Comparison of ENCODE assay signal across 9 cellular contexts in genomic region chr12:46214668-46215429, GRCh38. TPM values are rescaled to one million over a fixed set of nuclear protein-coding genes. Genes with fewer than 3 reads are reported as not detected.
A peak's percentile ranks its signal among the peaks of the same experiment; 100 is the strongest.
DNase-seq lines count a peak whose midpoint lies in the region; ATAC-seq and TF ChIP-seq lines count a peak whose summit lies in the region.
"Had no signal": no experiment of that assay in that cellular context is flagged by ENCODE, and none has a peak within 500 bp of the region (broad histone marks: within the 10 kb centered on the region; RNA-seq: fewer than 3 reads in every experiment).

No MANE protein-coding gene starts in this region.

- H3K4me1 ChIP-seq in smooth muscle cell (ENCODE audit: low read depth), result no peaks in the 10 kb centered on the region

- no TSS peak for BruUV-seq in MCF 10A (replicated peaks; lab: Mats Ljungman, UMichigan)

- CTCF ChIA-PET in MCF 10A (lab: Yijun Ruan, JAX), result interaction anchor here (1.1 to 1.2 kb wide), 2 partner anchors 45 to 61 kb away, joined by 5 read pairs; no protein-coding TSS in a partner anchor

- POLR2A ChIA-PET in MCF 10A (lab: Yijun Ruan, JAX), result interaction anchor here (0.6 to 1.9 kb wide), 6 partner anchors 9 to 653 kb away, joined by 3 to 8 read pairs (median 4); no protein-coding TSS in a partner anchor

- DNase-seq in ELR (ENCODE audit: low read depth) (peak; percentile 20), NB4 (ENCODE audit: low read depth) (peak; percentile 19), smooth muscle cell (lab: John Stamatoyannopoulos, UW; ENCODE audit: unreplicated experiment) (no peak), MCF 10A (ENCODE audit: unreplicated experiment) (no peak), pons (ENCODE audit: low spot score) (no peak), NCI-H524 (lab: John Stamatoyannopoulos, UW) (no peak)

- no peaks in the 10 kb centered on the region for H3K27me3 ChIP-seq in smooth muscle cell (ENCODE audit: low read depth)
- H3K27me3 ChIP-seq: upper lobe of left lung had no signal

- WGBS in smooth muscle cell (ENCODE audit: low lambda C conversion rate), result 58% methylated on average over 7 of the region's 7 CpGs

- peak overlapping the region; percentile 88 for H3K4me3 Mint-ChIP-seq in activated T-helper 17 cell treated with anti-CD3 and anti-CD28 coated beads, Interleukin-2, amount 50 U/mL, for 72 hours
- H3K4me3 Mint-ChIP-seq in MCF 10A (ENCODE audit: unreplicated experiment), result no peak overlapping the region

- H3K4me2 ChIP-seq in smooth muscle cell, result no peak overlapping the region

- peaks cover 3% of the 10 kb centered on the region for H3K36me3 ChIP-seq in smooth muscle cell (ENCODE audit: low read depth)
- H3K36me3 ChIP-seq: upper lobe of left lung had no signal

- H2AFZ ChIP-seq in smooth muscle cell (ENCODE audit: low read depth), result no peak overlapping the region

- peak overlapping the region; percentile 99 for H3K27ac Mint-ChIP-seq in activated T-helper 17 cell treated with anti-CD3 and anti-CD28 coated beads, Interleukin-2, amount 50 U/mL, for 72 hours
- H3K27ac Mint-ChIP-seq in MCF 10A (ENCODE audit: low read depth, unreplicated experiment), result no peak overlapping the region

- peaks cover 99% of the 10 kb centered on the region for H3K36me3 Mint-ChIP-seq in activated T-helper 17 cell treated with anti-CD3 and anti-CD28 coated beads, Interleukin-2, amount 50 U/mL, for 72 hours (ENCODE audit: low read depth)
- peaks cover 68% of the 10 kb centered on the region for H3K36me3 Mint-ChIP-seq in MCF 10A (ENCODE audit: insufficient read depth, unreplicated experiment)

- TF ChIP-seq POLR2A in NB4 (IDR thresholded peaks at IDR 0.05; ENCODE audit: extremely low read depth, insufficient read length), result no peak

- H3K9me3 Mint-ChIP-seq in activated T-helper 17 cell treated with anti-CD3 and anti-CD28 coated beads, Interleukin-2, amount 50 U/mL, for 72 hours, result no peaks in the 10 kb centered on the region
- no peaks in the 10 kb centered on the region for H3K9me3 Mint-ChIP-seq in MCF 10A (ENCODE audit: unreplicated experiment)

- intact Hi-C loops in MCF 10A (cut with micrococcal nuclease), result no loop called here

- ATAC-seq in GM21825 (IDR thresholded peaks at IDR 0.05; ENCODE audit: unreplicated experiment), result peak; percentile 58
- peak; percentile 72 for ATAC-seq in activated T-helper 17 cell treated with anti-CD3 and anti-CD28 coated beads, Interleukin-2, amount 50 U/mL, for 72 hours (replicated peaks)

- H4K20me1 ChIP-seq in smooth muscle cell (ENCODE audit: low read depth), result no peaks in the 10 kb centered on the region

- peaks cover 10% of the 10 kb centered on the region for H3K79me2 ChIP-seq in smooth muscle cell (ENCODE audit: low read depth)

- no peaks in the 10 kb centered on the region for H3K9me3 ChIP-seq in smooth muscle cell (replicated peaks; ENCODE audit: low read depth)
- H3K9me3 ChIP-seq: upper lobe of left lung had no signal

- H3K27ac ChIP-seq in smooth muscle cell (ENCODE audit: low read depth), result peak overlapping the region; percentile 9

- no peak overlapping the region for H3K9ac ChIP-seq in smooth muscle cell (ENCODE audit: low read depth)

- peaks cover 69% of the 10 kb centered on the region for H3K4me1 Mint-ChIP-seq in activated T-helper 17 cell treated with anti-CD3 and anti-CD28 coated beads, Interleukin-2, amount 50 U/mL, for 72 hours
- peaks cover 40% of the 10 kb centered on the region for H3K4me1 Mint-ChIP-seq in MCF 10A (ENCODE audit: insufficient read depth, unreplicated experiment)

- H3K27me3 Mint-ChIP-seq in activated T-helper 17 cell treated with anti-CD3 and anti-CD28 coated beads, Interleukin-2, amount 50 U/mL, for 72 hours, result no peaks in the 10 kb centered on the region
- H3K27me3 Mint-ChIP-seq in MCF 10A (ENCODE audit: insufficient read depth, unreplicated experiment), result no peaks in the 10 kb centered on the region

- H3K4me3 ChIP-seq in NB4 (ENCODE audit: low read depth, low read length) (no peak overlapping the region), smooth muscle cell (no peak overlapping the region)
- H3K4me3 ChIP-seq: upper lobe of left lung had no signal

- peaks cover 3% of the 10 kb centered on the region for H3F3A ChIP-seq in smooth muscle cell (ENCODE audit: low read depth)

- TF ChIP-seq CTCF in NB4 (IDR thresholded peaks at IDR 0.05; ENCODE audit: low read depth, low read length), result no peak
- no peak for TF ChIP-seq CTCF in smooth muscle cell (IDR thresholded peaks at IDR 0.05; ENCODE audit: borderline replicate concordance, insufficient read depth, poor library complexity, severe bottlenecking)
- TF ChIP-seq CTCF in MCF 10A (IDR thresholded peaks at IDR 0.05; ENCODE audit: unreplicated experiment), result no peak

RNA-seq across cellular contexts. Expression of gene SLC38A1, which starts 54.0 kb away (rescaled TPM):
- total RNA-seq in activated T-helper 17 cell treated with anti-CD3 and anti-CD28 coated beads, Interleukin-2, amount 50 U/mL, for 72 hours, result 100 to 1,000 TPM; 161 to 192 TPM
- total RNA-seq in smooth muscle cell (64.4 and 85.8 TPM in 2 replicates), MCF 10A (2022) (327 and 339 TPM in 2 replicates)
- 23.5 and 38.5 TPM in 2 replicates for polyA plus RNA-seq in smooth muscle cell

Comparison
In these comparisons a context has a peak if more than half of its experiments do, and no peak if none do; other contexts are left out.
1. DNase-seq: peak in ELR (single experiment) and NB4 (single experiment); none in smooth muscle cell (single experiment), MCF 10A (single experiment), pons (single experiment) and NCI-H524 (0 of 2).